Comparison of ENCODE assay signal across 21 cellular contexts in the genomic region with DNA sequence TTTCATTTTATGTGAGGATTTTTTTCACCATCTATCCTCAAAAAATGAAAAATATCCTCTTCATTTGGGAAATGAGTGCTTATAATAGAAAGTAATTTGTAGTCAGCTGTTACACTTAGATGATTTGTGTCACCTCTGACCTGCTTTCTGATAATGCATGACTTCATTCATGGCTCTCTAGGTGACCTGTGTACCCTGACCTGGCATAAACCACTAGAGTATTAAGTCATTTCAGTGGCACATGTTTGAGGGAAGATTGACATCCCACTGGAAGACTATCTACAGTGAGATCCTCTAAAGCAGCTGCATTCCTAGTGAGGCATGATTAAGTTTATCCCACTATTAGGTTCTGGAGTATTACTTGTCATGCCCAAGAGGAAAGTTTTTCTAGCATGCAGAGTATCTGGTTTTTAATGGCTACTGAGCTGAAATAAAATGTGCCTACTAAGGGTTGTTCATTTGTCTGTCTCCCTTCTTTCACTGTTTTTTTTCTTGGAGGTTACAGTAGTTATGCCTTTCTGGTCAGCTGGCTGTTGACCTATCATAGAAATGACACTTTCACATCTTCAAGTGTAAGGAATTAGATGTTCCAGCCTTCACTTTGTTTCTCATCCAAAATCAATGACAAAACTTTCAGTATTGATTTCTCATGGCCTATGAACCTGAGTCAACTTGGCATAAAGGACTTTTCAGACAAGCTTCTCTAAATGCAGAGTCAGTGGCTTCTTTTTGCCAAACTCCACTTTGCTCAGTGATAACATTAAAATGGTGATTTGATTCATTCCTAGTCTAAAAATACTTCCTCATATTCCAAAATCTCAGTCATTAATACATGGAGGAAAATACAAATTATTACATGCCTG. TPM values are rescaled to one million over a fixed set of nuclear protein-coding genes. Genes with fewer than 3 reads are reported as not detected.
DNase-seq lines count a peak whose midpoint lies in the region; ATAC-seq and TF ChIP-seq lines count a peak whose summit lies in the region.
"Had no signal": no experiment of that assay in that cellular context is flagged by ENCODE, and none has a peak within 500 bp of the region (broad histone marks: within the 10 kb centered on the region; RNA-seq: fewer than 3 reads in every experiment).

No MANE protein-coding gene starts in this region.

- no peak for TF ChIP-seq CTCF in psoas muscle (IDR thresholded peaks at IDR 0.05)

- peak overlapping the region; percentile 33 for H3K27ac ChIP-seq in psoas muscle
- H3K27ac ChIP-seq: BLaER1 treated with 17β-estradiol and CSF1 and Interleukin-3, amounts not matched to agents 10 nM and 100 nM; GM23248; HL-60; prostate gland; tibial nerve had no signal

- no peak overlapping the region for H3K4me3 ChIP-seq in psoas muscle
- H3K4me3 ChIP-seq: BLaER1 treated with 17β-estradiol and CSF1 and Interleukin-3, amounts not matched to agents 10 nM and 100 nM; GM23248; prostate gland; tibial nerve had no signal

- ATAC-seq in GM18870 (IDR thresholded peaks at IDR 0.05; ENCODE audit: unreplicated experiment) (peak; percentile 52), HG03354 (IDR thresholded peaks at IDR 0.05; ENCODE audit: poor library complexity, severe bottlenecking, unreplicated experiment) (peak; percentile 50), psoas muscle (peak; percentile 88 to 97 (median 93)), GM18867 (IDR thresholded peaks at IDR 0.05; ENCODE audit: unreplicated experiment) (no peak)
- ATAC-seq: Panc1, T-cell had no signal

- DNase-seq in glomerular visceral epithelial cell (ENCODE audit: extremely low spot score) (peak; percentile 56), psoas muscle (no peak), CD1c-positive myeloid dendritic cell (ENCODE audit: extremely low spot score) (no peak)
- no peak for DNase-seq in stimulated activated CD4-positive, alpha-beta T cell treated with anti-CD3 and anti-CD28 coated beads, Interleukin-12 subunit alpha, Interleukin-12 subunit beta, amount 100 ng/mL, for 4 hours
- DNase-seq: activated CD4-positive, CD25-positive, alpha-beta regulatory T cell; activated CD8-positive, alpha-beta memory T cell treated with anti-CD3 and anti-CD28 coated beads, Interleukin-2, amount 50 U/mL, for 4 hours; activated naive CD4-positive, alpha-beta T cell treated with anti-CD3 and anti-CD28 coated beads, Interleukin-2, amount 10 ng/mL, durations not matched to agents 7 days and 5 days; effector CD8-positive, alpha-beta T cell; GM23248; NCI-H187; NCI-H526 treated with DMSO at 0.1 percent for 48 hours; stimulated activated CD8-positive, alpha-beta memory T cell treated with anti-CD3 and anti-CD28 coated beads, Interleukin-4, amount 100 ng/mL, for 48 hours; T-cell had no signal

- no peaks in the 10 kb centered on the region for H3K36me3 ChIP-seq in psoas muscle (ENCODE audit: insufficient read depth in 1 of 2, low read depth in 1 of 2)
- H3K36me3 ChIP-seq: prostate gland, tibial nerve had no signal

- peaks cover 33% of the 10 kb centered on the region for H3K4me1 ChIP-seq in psoas muscle

- H3K27me3 ChIP-seq in psoas muscle (ENCODE audit: insufficient read depth in 3 of 3, low read length in 2 of 3) = no peaks in the 10 kb centered on the region
- H3K27me3 ChIP-seq: BLaER1 treated with 17β-estradiol and CSF1 and Interleukin-3, amounts not matched to agents 10 nM and 100 nM; tibial nerve had no signal

- intact Hi-C loops in psoas muscle (cut with DNase I) = no loop called here

- no peaks in the 10 kb centered on the region for H3K9me3 ChIP-seq in psoas muscle
- H3K9me3 ChIP-seq: prostate gland, tibial nerve had no signal

RNA-seq across cellular contexts. Expression of a gene that starts 33.1 kb away (rescaled TPM):
- total RNA-seq in psoas muscle = 10 to 100 TPM; 12.4 to 24.0 (median 15.4) TPM
- polyA plus RNA-seq in psoas muscle = 1 to 10 TPM; 1.4 to 2.9 (median 1.7) TPM
